ENCODE assay signal across 8 cellular contexts in genomic region chr15:44711356-44712107, GRCh38. TPM values are rescaled to one million over a fixed set of nuclear protein-coding genes. Genes with fewer than 3 reads are reported as not detected.
DNase-seq lines count a peak whose midpoint lies in the region; ATAC-seq and TF ChIP-seq lines count a peak whose summit lies in the region.

Gene B2M (plus strand): TSS chr15:44711517. CDS start chr15:44711547, 30 bp downstream.

- no peaks in the 10 kb centered on the region for H3K27me3 ChIP-seq in liver (ENCODE audit: control insufficient read depth in 4 of 4, insufficient read depth in 4 of 4, low read length in 3 of 4)

- H3K4me3 ChIP-seq in liver (ENCODE audit: low read depth in 1 of 3, low read length in 3 of 3), result peak within 1 kb of the TSS; percentile 56 to 93 (median 88)

- ATAC-seq in GM19395 (IDR thresholded peaks at IDR 0.05; ENCODE audit: unreplicated experiment) (peak; percentile 79), HG03565 (IDR thresholded peaks at IDR 0.05; ENCODE audit: unreplicated experiment) (peak; percentile 83)

- WGBS in liver, result under 1% methylated on average over 61 of the region's 61 CpGs

- H3K27ac ChIP-seq in C4-2B (peak within 1 kb of the TSS; percentile 87), liver (ENCODE audit: low read depth in 1 of 2, low read length in 2 of 2) (peak within 1 kb of the TSS; percentile 99)

- peaks cover 5 to 16% (median 16%) of the 10 kb centered on the region in 4 donors for H3K36me3 ChIP-seq in liver (ENCODE audit: control insufficient read depth in 4 of 4, insufficient read depth in 3 of 4, low read depth in 1 of 4, low read length in 3 of 4)

- no peaks in the 10 kb centered on the region for H3K9me3 ChIP-seq in liver (ENCODE audit: control insufficient read depth in 4 of 4, low read length in 3 of 4)

- TF ChIP-seq CTCF in C4-2B (conservative IDR thresholded peaks at IDR 0.05), result no peak
- no peak for TF ChIP-seq CTCF in liver (IDR thresholded peaks at IDR 0.05; ENCODE audit: low read depth, low read length, missing input control)

- H3K4me1 ChIP-seq in liver (ENCODE audit: control insufficient read depth in 4 of 4, insufficient read depth in 4 of 4, low read length in 3 of 4), result peaks cover 0 to 23% (median 10%) of the 10 kb centered on the region in 4 donors

- DNase-seq in NCI-H774 (lab: John Stamatoyannopoulos, UW) (peak; percentile 92), dermis microvascular lymphatic vessel endothelial cell (ENCODE audit: low read depth in 2 of 2) (peak; percentile 87 to 96)
- peak; percentile 95 for DNase-seq in activated CD4-positive, alpha-beta T cell treated with anti-CD3 and anti-CD28 coated beads, Interleukin-2, amount 50 U/mL, for 4 hours
- DNase-seq in stimulated activated CD4-positive, alpha-beta T cell treated with anti-CD3 and anti-CD28 coated beads, Interleukin-4, amount 100 ng/mL, for 24 hours, result peak; percentile 96

- H3K9ac ChIP-seq in liver (ENCODE audit: low read depth in 1 of 2, low read length in 2 of 2), result peak within 1 kb of the TSS; percentile 89 to 99

- TF ChIP-seq RAD21 in liver (IDR thresholded peaks at IDR 0.05), result peak; percentile 6 to 16

TF ChIP-seq in liver, 16 proteins besides CTCF, POLR2A, EP300 and RAD21:
- peak; percentile 60 for TF ChIP-seq YY1 (IDR thresholded peaks at IDR 0.05)
- TF ChIP-seq TAF1 (conservative IDR thresholded peaks at IDR 0.05), result peak; percentile 98
- no peak for TF ChIP-seq ATF3 (IDR thresholded peaks at IDR 0.05)
- peak; percentile 11 for TF ChIP-seq HNF4G (IDR thresholded peaks at IDR 0.05)
- TF ChIP-seq ZBTB33 (IDR thresholded peaks at IDR 0.05), result no peak
- TF ChIP-seq REST (IDR thresholded peaks at IDR 0.05), result peak; percentile 93
- peak; percentile 93 for TF ChIP-seq SP1 (IDR thresholded peaks at IDR 0.05)
- no peak for TF ChIP-seq GABPA (IDR thresholded peaks at IDR 0.05 in 1 of 2, conservative IDR thresholded peaks at IDR 0.05 in 1 of 2)
- TF ChIP-seq FOXA2 (IDR thresholded peaks at IDR 0.05), result no peak
- peak; percentile 60 for TF ChIP-seq MAX (IDR thresholded peaks at IDR 0.05)
- TF ChIP-seq FOXA1 (IDR thresholded peaks at IDR 0.05), result no peak
- peak; percentile 19 for TF ChIP-seq NR2F2 (IDR thresholded peaks at IDR 0.05)
- peak; percentile 57 to 62 for TF ChIP-seq HNF4A (conservative IDR thresholded peaks at IDR 0.05)
- peak in 1 of 2 donors; percentile 91 for TF ChIP-seq JUND (IDR thresholded peaks at IDR 0.05)
- no peak for TF ChIP-seq EGR1 (IDR thresholded peaks at IDR 0.05; ENCODE audit: low read depth in 2 of 2)
- peak in 1 of 2 donors; percentile 35 for TF ChIP-seq RXRA (IDR thresholded peaks at IDR 0.05)

RNA-seq across cellular contexts. Expression of gene B2M, which starts in this region (rescaled TPM):
- total RNA-seq in dermis microvascular lymphatic vessel endothelial cell, result 1,733 and 2,154 TPM in 2 replicates
- total RNA-seq in liver, result 1,000 to 10,000 TPM; 1,388 to 2,879 TPM
- polyA plus RNA-seq in liver, result 1,000 to 10,000 TPM; 3,021 to 3,787 TPM

Comparison
In these comparisons a context has a peak if more than half of its experiments do, and no peak if none do; other contexts are left out.
1. Peak in every context shown above with its lines: DNase-seq, ATAC-seq, H3K4me3 ChIP-seq and H3K27ac ChIP-seq.